In genomic region chr2:74002515-74003391, GRCh38 we compare ENCODE assay signal across 8 cellular contexts. TPM values are rescaled to one million over a fixed set of nuclear protein-coding genes. Genes with fewer than 3 reads are reported as not detected.
DNase-seq lines count a peak whose midpoint lies in the region; ATAC-seq and TF ChIP-seq lines count a peak whose summit lies in the region.

No MANE protein-coding gene starts in this region.

- ATAC-seq in GM19452 (IDR thresholded peaks at IDR 0.05; ENCODE audit: unreplicated experiment) (peak; percentile 97), HG03565 (IDR thresholded peaks at IDR 0.05; ENCODE audit: unreplicated experiment) (peak; percentile 77)
- peak; percentile 80 for ATAC-seq in activated T-helper 17 cell treated with anti-CD3 and anti-CD28 coated beads, Interleukin-2, amount 50 U/mL, for 72 hours (replicated peaks)

- H3K4me3 Mint-ChIP-seq in CD14-positive monocyte (peak overlapping the region; percentile 78), nephron (peak overlapping the region; percentile 95 to 97 (median 96))
- H3K4me3 Mint-ChIP-seq in activated T-helper 17 cell treated with anti-CD3 and anti-CD28 coated beads, Interleukin-2, amount 50 U/mL, for 72 hours, result peak overlapping the region; percentile 87

- H3K9me3 Mint-ChIP-seq in CD14-positive monocyte (no peaks in the 10 kb centered on the region), nephron (no peaks in the 10 kb centered on the region)
- no peaks in the 10 kb centered on the region for H3K9me3 Mint-ChIP-seq in activated T-helper 17 cell treated with anti-CD3 and anti-CD28 coated beads, Interleukin-2, amount 50 U/mL, for 72 hours

- no peak overlapping the region for H2AFZ ChIP-seq in OCI-LY3 (ENCODE audit: low read depth, low read length)

- H3K9ac ChIP-seq in OCI-LY3 (ENCODE audit: low read length) (peak overlapping the region; percentile 54; the same call in 1 of the 2 replicates), stomach smooth muscle (ENCODE audit: low read length in 2 of 2) (peak overlapping the region; percentile 68 to 70)

- H3K27ac Mint-ChIP-seq in CD14-positive monocyte (peak overlapping the region in 2 of 7 donors; percentile 76 to 82), nephron (peak overlapping the region; percentile 90 to 96 (median 95))
- H3K27ac Mint-ChIP-seq in activated T-helper 17 cell treated with anti-CD3 and anti-CD28 coated beads, Interleukin-2, amount 50 U/mL, for 72 hours, result peak overlapping the region; percentile 20

- no peak for TF ChIP-seq CTCF in CD14-positive monocyte (IDR thresholded peaks at IDR 0.05)
- no peak for TF ChIP-seq CTCF in OCI-LY3 (IDR thresholded peaks at IDR 0.05; ENCODE audit: low read depth, low read length)
- no peak for TF ChIP-seq CTCF in nephron (IDR thresholded peaks at IDR 0.05; ENCODE audit: unreplicated experiment in 3 of 3)

- H3K27me3 Mint-ChIP-seq in CD14-positive monocyte (ENCODE audit: low read depth in 3 of 3), result peaks cover 1 to 3% (median 1%) of the 10 kb centered on the region in 3 donors
- H3K27me3 Mint-ChIP-seq in activated T-helper 17 cell treated with anti-CD3 and anti-CD28 coated beads, Interleukin-2, amount 50 U/mL, for 72 hours, result no peaks in the 10 kb centered on the region
- H3K27me3 Mint-ChIP-seq in nephron (ENCODE audit: low read depth), result no peaks in the 10 kb centered on the region

- peak overlapping the region; percentile 76 for H3K27ac ChIP-seq in OCI-LY3 (ENCODE audit: low read length)
- no peak overlapping the region for H3K27ac ChIP-seq in stomach smooth muscle (ENCODE audit: low read length)

- H3K4me1 ChIP-seq in OCI-LY3 (ENCODE audit: low read length) (peaks cover 53% of the 10 kb centered on the region), stomach smooth muscle (ENCODE audit: control insufficient read depth, insufficient read depth, low read length) (peaks cover 42% of the 10 kb centered on the region)

- no peaks in the 10 kb centered on the region for H3K9me3 ChIP-seq in OCI-LY3 (ENCODE audit: insufficient read depth, low read length)
- H3K9me3 ChIP-seq in stomach smooth muscle (ENCODE audit: control insufficient read depth in 2 of 2, low read length in 2 of 2), result no peaks in the 10 kb centered on the region

- H3K79me2 ChIP-seq in OCI-LY3 (ENCODE audit: low read length), result peaks cover 100% of the 10 kb centered on the region

- peak; percentile 51 for DNase-seq in CD14-positive monocyte (ENCODE audit: low spot score)
- peak; percentile 63 for DNase-seq in fibroblast of the conjunctiva (ENCODE audit: low read depth)

- intact Hi-C loops in CD14-positive monocyte (cut with micrococcal nuclease), result loop anchor here in 1 of 2 donors (10.0 kb wide), 1 partner anchor 72 kb away; no protein-coding TSS in a partner anchor

- H3K27me3 ChIP-seq in OCI-LY3 (ENCODE audit: low read depth, low read length) (no peaks in the 10 kb centered on the region), stomach smooth muscle (ENCODE audit: control insufficient read depth in 1 of 2, insufficient read depth in 2 of 2, low read length in 2 of 2) (no peaks in the 10 kb centered on the region)

- H3K4me3 ChIP-seq in OCI-LY3 (ENCODE audit: low read length), result peak overlapping the region; percentile 85
- H3K4me3 ChIP-seq in stomach smooth muscle (ENCODE audit: low read length in 2 of 2), result peak overlapping the region; percentile 76 to 86

- peaks cover 95% of the 10 kb centered on the region for H4K20me1 ChIP-seq in OCI-LY3 (ENCODE audit: insufficient read depth, low read length)

- H3K4me1 Mint-ChIP-seq in CD14-positive monocyte, result peaks cover 75% of the 10 kb centered on the region
- H3K4me1 Mint-ChIP-seq in activated T-helper 17 cell treated with anti-CD3 and anti-CD28 coated beads, Interleukin-2, amount 50 U/mL, for 72 hours, result peaks cover 55% of the 10 kb centered on the region
- peaks cover 91% of the 10 kb centered on the region for H3K4me1 Mint-ChIP-seq in nephron

- peaks cover 42% of the 10 kb centered on the region for H3K36me3 ChIP-seq in OCI-LY3 (replicated peaks; ENCODE audit: low read depth, low read length)
- no peaks in the 10 kb centered on the region for H3K36me3 ChIP-seq in stomach smooth muscle (ENCODE audit: control insufficient read depth in 2 of 2, insufficient read depth in 2 of 2, low read length in 2 of 2)

- peak overlapping the region; percentile 94 for H3K4me2 ChIP-seq in OCI-LY3 (ENCODE audit: low read length)

- H3K36me3 Mint-ChIP-seq in CD14-positive monocyte (peaks cover 43 to 69% of the 10 kb centered on the region in 2 donors), nephron (ENCODE audit: low read depth) (peaks cover 10% of the 10 kb centered on the region)
- H3K36me3 Mint-ChIP-seq in activated T-helper 17 cell treated with anti-CD3 and anti-CD28 coated beads, Interleukin-2, amount 50 U/mL, for 72 hours (ENCODE audit: low read depth), result peaks cover 59% of the 10 kb centered on the region

RNA-seq across cellular contexts. Expression of gene TET3, which starts 18.0 kb away (rescaled TPM):
- polyA plus RNA-seq in CD14-positive monocyte, result 1 to 10 TPM in 1 of 2 donors, under 1 TPM in 1; 0.79 to 1.4 TPM
- total RNA-seq in activated T-helper 17 cell treated with anti-CD3 and anti-CD28 coated beads, Interleukin-2, amount 50 U/mL, for 72 hours, result 10 to 100 TPM; 15.1 to 42.6 TPM
